Comparison of ENCODE assay signal across 9 cellular contexts in genomic region chr6:44275749-44276648, GRCh38. TPM values are rescaled to one million over a fixed set of nuclear protein-coding genes. Genes with fewer than 3 reads are reported as not detected.
DNase-seq lines count a peak whose midpoint lies in the region; ATAC-seq and TF ChIP-seq lines count a peak whose summit lies in the region.
"Had no signal": no experiment of that assay in that cellular context is flagged by ENCODE, and none has a peak within 500 bp of the region (broad histone marks: within the 10 kb centered on the region; RNA-seq: fewer than 3 reads in every experiment).

No MANE protein-coding gene starts in this region.

- no peaks in the 10 kb centered on the region for H3K4me1 ChIP-seq in mucosa of descending colon (ENCODE audit: low read depth)
- H3K4me1 ChIP-seq in urinary bladder (ENCODE audit: insufficient read depth) = no peaks in the 10 kb centered on the region

- no peaks in the 10 kb centered on the region for H3K9me3 ChIP-seq in mucosa of descending colon

- ATAC-seq in Right ventricle myocardium inferior (peak; percentile 38), mucosa of descending colon (peak; percentile 71), GM21526 (IDR thresholded peaks at IDR 0.05; ENCODE audit: low FRiP score, unreplicated experiment) (no peak), HG03565 (IDR thresholded peaks at IDR 0.05; ENCODE audit: unreplicated experiment) (no peak)

- WGBS in urinary bladder = 14% methylated on average over 109 of the region's 109 CpGs

- DNase-seq in Right ventricle myocardium inferior (ENCODE audit: missing footprints) = no peak
- DNase-seq in cardiac septum (ENCODE audit: low spot score) = no peak
- DNase-seq in coronary artery (ENCODE audit: low spot score) = no peak
- no peak for DNase-seq in mucosa of descending colon
- DNase-seq in foreskin melanocyte = no peak

- TF ChIP-seq CTCF in coronary artery (IDR thresholded peaks at IDR 0.05) (no peak), mucosa of descending colon (IDR thresholded peaks at IDR 0.05) (no peak)

- H3K4me3 ChIP-seq in coronary artery = peak overlapping the region; percentile 71
- H3K4me3 ChIP-seq in mucosa of descending colon = no peak overlapping the region
- peak overlapping the region; percentile 20 for H3K4me3 ChIP-seq in urinary bladder (ENCODE audit: low read depth, low read length)

- intact Hi-C loops in Right ventricle myocardium inferior (cut with DNase I) (no loop called here), cardiac septum (cut with DNase I) (no loop called here), mucosa of descending colon (cut with DNase I, micrococcal nuclease) (no loop called here)

- no peak overlapping the region for H3K27ac ChIP-seq in coronary artery
- no peak overlapping the region for H3K27ac ChIP-seq in urinary bladder (ENCODE audit: low read depth)

- no peaks in the 10 kb centered on the region for H3K36me3 ChIP-seq in mucosa of descending colon (ENCODE audit: low read depth)
- no peaks in the 10 kb centered on the region for H3K36me3 ChIP-seq in urinary bladder (ENCODE audit: insufficient read depth)

RNA-seq across cellular contexts. Expression of gene TMEM151B, which starts 5.7 kb away (rescaled TPM):
- total RNA-seq in Right ventricle myocardium inferior (not detected), cardiac septum (0.08 TPM), mucosa of descending colon (1 to 10 TPM in 1 of 3 donors, under 1 TPM in 2; 0.17 to 1.4 (median 0.31) TPM), urinary bladder (0.48 TPM)
- 0.54 TPM for polyA plus RNA-seq in urinary bladder
- total RNA-seq: lung microvascular endothelial cell had no signal

RNA-seq across cellular contexts. Expression of gene NFKBIE, which starts 10.6 kb away (rescaled TPM):
- total RNA-seq in Right ventricle myocardium inferior (2.4 TPM), cardiac septum (4.7 TPM), mucosa of descending colon (10 to 100 TPM in 2 of 3 donors, 1 to 10 TPM in 1; 8.7 to 13.4 (median 10.8) TPM), urinary bladder (2.6 TPM)
- 5.5 TPM for polyA plus RNA-seq in urinary bladder

RNA-seq across cellular contexts. Expression of gene SLC35B2, which starts 18.7 kb away (rescaled TPM):
- total RNA-seq in Right ventricle myocardium inferior (21.3 TPM), cardiac septum (23.2 TPM), mucosa of descending colon (10 to 100 TPM; 24.9 to 38.0 (median 31.6) TPM), urinary bladder (29.4 TPM)
- 51.3 TPM for polyA plus RNA-seq in urinary bladder

RNA-seq across cellular contexts. Expression of gene HSP90AB1, which starts 29.1 kb away (rescaled TPM):
- 867 TPM for total RNA-seq in Right ventricle myocardium inferior
- 873 TPM for total RNA-seq in cardiac septum
- total RNA-seq in mucosa of descending colon = 100 to 1,000 TPM; 322 to 593 (median 399) TPM
- 220 TPM for total RNA-seq in urinary bladder
- 600 TPM for polyA plus RNA-seq in urinary bladder

RNA-seq across cellular contexts. Expression of gene AARS2, which starts 37.1 kb away (rescaled TPM):
- total RNA-seq in Right ventricle myocardium inferior (10.6 TPM), cardiac septum (7.8 TPM), mucosa of descending colon (10 to 100 TPM; 12.5 to 21.1 (median 15.9) TPM), urinary bladder (13.6 TPM)
- polyA plus RNA-seq in urinary bladder = 7.5 TPM

Comparison
In these comparisons a context has a peak if more than half of its experiments do, and no peak if none do; other contexts are left out.
1. ATAC-seq: peak in Right ventricle myocardium inferior (single experiment) and mucosa of descending colon (single experiment); none in GM21526 (single experiment) and HG03565 (single experiment).